In the genomic region with DNA sequence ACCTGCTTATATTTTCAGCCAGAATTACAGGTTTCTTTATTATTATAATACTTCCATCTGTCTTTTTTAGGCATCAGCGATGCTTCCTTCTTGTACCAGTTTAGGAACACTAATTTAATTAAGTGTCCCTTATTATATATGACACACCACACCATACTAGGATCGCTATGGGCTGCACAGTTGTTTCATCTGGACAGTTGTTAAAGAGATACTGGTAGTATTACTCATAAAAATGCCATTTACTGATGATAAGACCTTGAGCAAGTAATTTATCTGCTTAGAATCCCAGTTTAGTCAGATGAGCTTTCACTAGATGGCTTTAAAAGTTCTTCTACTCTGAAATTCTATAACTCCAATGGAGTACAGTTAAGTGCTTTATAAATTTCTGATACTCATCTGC, we compare ENCODE assay signal across 27 cellular contexts. TPM values are rescaled to one million over a fixed set of nuclear protein-coding genes. Genes with fewer than 3 reads are reported as not detected.
"Had no signal": no experiment of that assay in that cellular context is flagged by ENCODE, and none has a peak within 500 bp of the region (broad histone marks: within the 10 kb centered on the region; RNA-seq: fewer than 3 reads in every experiment).

No MANE protein-coding gene starts in this region.

- DNase-seq: hypothalamus; immature natural killer cell; kidney; left colon; left lung; lower lobe of right lung; mammary epithelial cell; mesenchymal stem cell; naive thymus-derived CD8-positive, alpha-beta T cell; nucleus accumbens; right lobe of liver; stimulated activated CD4-positive, alpha-beta T cell treated with anti-CD3 and anti-CD28 coated beads, Interleukin-12 subunit alpha, Interleukin-12 subunit beta, amount 100 ng/mL, for 4 hours; stimulated activated CD4-positive, alpha-beta T cell treated with anti-CD3 and anti-CD28 coated beads, Interleukin-15, amount 100 ng/mL, for 24 hours; stimulated activated CD4-positive, alpha-beta T cell treated with anti-CD3 and anti-CD28 coated beads, Interleukin-2, amount 100 ng/mL, for 24 hours; stimulated activated CD4-positive, alpha-beta T cell treated with anti-CD3 and anti-CD28 coated beads, Interleukin-4, amount 100 ng/mL, for 24 hours; stimulated activated naive CD4-positive, alpha-beta T cell; tibial artery; uterus had no signal

- H3K27ac ChIP-seq: left lung, lower lobe of right lung, right atrium auricular region, right lobe of liver, skin epidermis, suprapubic skin, thoracic aorta, tibial artery, uterus had no signal

- H3K9me3 ChIP-seq: left lung, lower lobe of right lung, right atrium auricular region, right lobe of liver, suprapubic skin, thoracic aorta, uterus had no signal

- H3K4me1 ChIP-seq: left lung, lower lobe of right lung, right atrium auricular region, right lobe of liver, suprapubic skin, tibial artery, uterus had no signal

- H3K36me3 ChIP-seq: uterus had no signal

- H3K4me3 ChIP-seq: left lung, lower lobe of right lung, right atrium auricular region, right lobe of liver, skin epidermis, suprapubic skin, thoracic aorta, tibial artery, uterus had no signal

- H3K27me3 ChIP-seq: left lung, right atrium auricular region, right lobe of liver, suprapubic skin, tibial artery, uterus had no signal

- ATAC-seq: left colon; left lung; lower lobe of right lung; naive thymus-derived CD8-positive, alpha-beta T cell; right lobe of liver; stimulated activated effector memory CD8-positive, alpha-beta T cell treated with anti-CD3 and anti-CD28 coated beads, Interleukin-12 subunit alpha, Interleukin-12 subunit beta, amount 100 ng/mL, for 72 hours had no signal

RNA-seq across cellular contexts. Expression of a gene that starts 47.9 kb away (rescaled TPM):
- total RNA-seq: mucosa of gallbladder, neural crest cell, progenitor cell of endocrine pancreas, renal cortical epithelial cell, right atrium auricular region, uterus had no signal
